ENCODE assay signal across 21 cellular contexts in the genomic region with DNA sequence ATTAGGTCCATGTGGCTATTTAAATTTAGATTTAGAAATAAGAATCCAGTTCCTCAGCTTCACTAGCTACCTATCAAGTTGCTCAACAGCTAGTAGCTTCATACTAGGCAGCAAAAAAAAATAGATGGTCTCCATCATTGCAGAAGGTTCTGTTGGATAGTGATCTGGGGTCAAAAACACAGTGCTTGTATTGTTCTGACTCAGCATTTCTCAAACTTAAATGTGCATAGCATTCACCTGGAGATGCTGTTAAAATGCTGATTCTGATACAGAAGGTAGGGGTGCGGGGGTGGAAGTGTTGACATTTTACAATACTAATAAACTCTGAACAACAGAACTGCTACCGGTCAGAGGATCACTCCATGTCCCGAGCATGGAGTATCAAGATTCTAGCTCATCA.
"Had no signal": no experiment of that assay in that cellular context is flagged by ENCODE, and none has a peak within 500 bp of the region (broad histone marks: within the 10 kb centered on the region; RNA-seq: fewer than 3 reads in every experiment).

No MANE protein-coding gene starts in this region.

- DNase-seq: dermis blood vessel endothelial cell; dorsolateral prefrontal cortex; effector CD4-positive, alpha-beta T cell; effector memory CD4-positive, alpha-beta T cell; foreskin keratinocyte; heart left ventricle; hypothalamus; immature natural killer cell; islet precursor cell; left cardiac atrium; left lung; left ventricle myocardium superior; lower lobe of right lung; mesenchymal stem cell had no signal

- H3K4me2 ChIP-seq: hepatocyte had no signal

- H3K9me3 ChIP-seq: esophagus muscularis mucosa, gastroesophageal sphincter, heart left ventricle, left lung, lower lobe of right lung had no signal

- H3K27ac ChIP-seq: coronary artery, dorsolateral prefrontal cortex, esophagus muscularis mucosa, foreskin keratinocyte, gastroesophageal sphincter, heart left ventricle, hepatocyte, left lung, lower lobe of right lung had no signal

- H3K4me1 ChIP-seq: foreskin keratinocyte, left lung, lower lobe of right lung had no signal

- H2AFZ ChIP-seq: hepatocyte had no signal

- H3K36me3 ChIP-seq: esophagus muscularis mucosa, gastroesophageal sphincter, heart left ventricle, left lung, lower lobe of right lung had no signal

- H3K27me3 ChIP-seq: esophagus muscularis mucosa, foreskin keratinocyte, gastroesophageal sphincter, heart left ventricle, hepatocyte, left lung had no signal

- FAIRE-seq: colon, endothelial cell of umbilical vein, frontal cortex had no signal

- ATAC-seq: foreskin keratinocyte, gastroesophageal sphincter, heart left ventricle, left cardiac atrium, left lung, left ventricle myocardium superior, lower lobe of right lung had no signal

- H3K4me3 ChIP-seq: coronary artery, dorsolateral prefrontal cortex, esophagus muscularis mucosa, gastroesophageal sphincter, heart left ventricle, hepatocyte, left lung, lower lobe of right lung had no signal
